Comparison of ENCODE assay signal across 11 cellular contexts in genomic region chr4:159018062-159018629, GRCh38.
DNase-seq lines count a peak whose midpoint lies in the region; ATAC-seq and TF ChIP-seq lines count a peak whose summit lies in the region.
"Had no signal": no experiment of that assay in that cellular context is flagged by ENCODE, and none has a peak within 500 bp of the region (broad histone marks: within the 10 kb centered on the region; RNA-seq: fewer than 3 reads in every experiment).

No MANE protein-coding gene starts in this region.

- H3K4me1 ChIP-seq in foreskin keratinocyte: no peaks in the 10 kb centered on the region
- H3K4me1 ChIP-seq in HAP-1: peaks cover 24% of the 10 kb centered on the region

- DNase-seq in fibroblast of the aortic adventitia (ENCODE audit: low read depth) (peak; percentile 6), foreskin keratinocyte (no peak), cerebellum (ENCODE audit: low spot score) (no peak), HAP-1 (ENCODE audit: low spot score in 2 of 2) (no peak), Kasumi-1 (lab: John Stamatoyannopoulos, UW) (no peak)
- DNase-seq: activated T-cell treated with anti-CD3 and anti-CD28 coated beads, Interleukin-2, amount 50 U/mL, for 24 hours; mesendoderm; SIG-M5 had no signal

- H3K4me3 ChIP-seq in fibroblast of the aortic adventitia (ENCODE audit: low read depth, low read length): no peak overlapping the region
- H3K4me3 ChIP-seq in HAP-1: no peak overlapping the region

- in situ Hi-C loops in HAP-1 (cut with MboI; ENCODE audit: low sequenced_read_pairs): no loop called here

- no peak overlapping the region for H3K27ac ChIP-seq in foreskin keratinocyte

- TF ChIP-seq CTCF in fibroblast of the aortic adventitia (IDR thresholded peaks at IDR 0.05; ENCODE audit: insufficient read depth, low read length): no peak
- no peak for TF ChIP-seq CTCF in foreskin keratinocyte (conservative IDR thresholded peaks at IDR 0.05)

- no peaks in the 10 kb centered on the region for H3K36me3 ChIP-seq in HAP-1 (replicated peaks)

- H3K27me3 ChIP-seq in foreskin keratinocyte (no peaks in the 10 kb centered on the region), HAP-1 (ENCODE audit: low read depth) (no peaks in the 10 kb centered on the region)

- ATAC-seq in GM18519 (IDR thresholded peaks at IDR 0.05; ENCODE audit: low FRiP score, unreplicated experiment): peak; percentile 94
- peak; percentile 96 for ATAC-seq in GM21576 (IDR thresholded peaks at IDR 0.05; ENCODE audit: unreplicated experiment)
- ATAC-seq in HG03432 (IDR thresholded peaks at IDR 0.05; ENCODE audit: unreplicated experiment): peak; percentile 96
- no peak for ATAC-seq in foreskin keratinocyte

- H3K9me3 ChIP-seq in HAP-1: no peaks in the 10 kb centered on the region
